In the genomic region with DNA sequence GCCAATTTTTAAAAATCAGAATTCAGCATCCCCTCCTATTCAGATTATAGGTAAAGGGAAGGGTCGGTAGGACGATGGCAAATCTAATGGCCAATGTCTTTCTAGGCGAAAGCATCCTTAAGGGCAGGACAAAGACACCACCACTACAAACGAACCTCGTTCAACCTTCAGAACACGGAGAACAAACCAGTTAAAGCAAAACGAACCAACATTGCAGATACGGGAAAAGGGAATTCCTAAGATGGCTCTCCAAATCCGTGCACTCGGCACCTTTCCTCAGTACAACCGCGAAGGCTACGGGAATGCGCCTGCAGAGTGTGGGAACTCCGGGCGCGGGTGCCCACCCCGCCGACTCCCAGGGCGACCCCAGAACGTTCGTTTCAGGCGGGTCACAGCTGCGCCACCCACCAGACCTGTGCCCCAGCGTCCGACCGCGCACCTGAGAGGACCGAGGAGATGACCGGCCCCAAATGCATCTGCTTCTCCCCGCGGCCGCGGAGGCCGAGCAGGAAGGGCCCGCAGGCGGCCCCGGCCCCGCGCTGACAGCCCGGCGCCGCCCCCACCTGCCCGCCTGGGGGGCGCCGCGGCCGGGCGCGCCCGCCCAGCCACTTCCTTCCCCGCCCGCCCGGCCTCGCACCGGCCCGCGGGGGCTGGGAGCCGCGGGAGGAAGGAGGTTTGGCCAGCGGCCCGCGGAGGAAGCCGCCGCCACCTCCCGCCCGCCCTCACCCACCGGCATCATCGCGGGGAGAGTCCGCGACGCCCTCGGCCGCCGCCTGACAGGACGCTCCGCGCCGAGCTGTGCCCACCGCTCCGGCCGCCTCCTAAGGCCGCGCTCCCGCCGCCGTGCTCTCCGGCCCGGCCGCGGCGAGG, we compare ENCODE assay signal across 8 cellular contexts. TPM values are rescaled to one million over a fixed set of nuclear protein-coding genes. Genes with fewer than 3 reads are reported as not detected.
DNase-seq lines count a peak whose midpoint lies in the region; ATAC-seq, FAIRE-seq and TF ChIP-seq lines count a peak whose summit lies in the region.

No MANE protein-coding gene starts in this region.

- H3K4me2 ChIP-seq in BLaER1 (peak overlapping the region; percentile 99), SK-N-SH (peak overlapping the region; percentile 74)

- H3K4me3 Mint-ChIP-seq in stimulated activated memory B cell treated with anti-CD40 and anti-IgM and Interleukin-4, amounts not matched to agents 10 μg/mL and 1 μg/mL and 100 μg/mL, for 72 hours, result peak overlapping the region; percentile 80

- H3K4me1 ChIP-seq in BLaER1 (peaks cover 18% of the 10 kb centered on the region), SK-N-SH (ENCODE audit: control insufficient read depth in 1 of 2, insufficient read depth in 2 of 2, low read depth in 1 of 2, low read length in 1 of 2) (peaks cover 0 to 10% of the 10 kb centered on the region in 2 experiments; a peak in 1 of 4 replicates)

- peak; percentile 29 for ATAC-seq in HG03139 (IDR thresholded peaks at IDR 0.05; ENCODE audit: unreplicated experiment)
- peak; percentile 61 for ATAC-seq in stimulated activated memory B cell treated with anti-CD40 and anti-IgM and Interleukin-4, amounts not matched to agents 10 μg/mL and 1 μg/mL and 100 μg/mL, for 72 hours

- TF ChIP-seq EP300 in SK-N-SH (IDR thresholded peaks at IDR 0.05; ENCODE audit: borderline replicate concordance in 1 of 2, low read depth in 1 of 2, low read length in 1 of 2), result no peak

- H3K79me2 ChIP-seq in SK-N-SH (ENCODE audit: insufficient read depth), result peaks cover 11% of the 10 kb centered on the region; the same call in 1 of the 2 replicates

- CTCF ChIA-PET in SK-N-SH (lab: Yijun Ruan, JAX), result interaction anchor here (0.6 kb wide), 1 partner anchor 11 kb away, joined by 3 read pairs; no protein-coding TSS in a partner anchor

- POLR2A ChIA-PET in SK-N-SH (lab: Yijun Ruan, JAX), result interaction anchor here (0.6 kb wide), 1 partner anchor 231 kb away, joined by 3 read pairs; no protein-coding TSS in a partner anchor

- DNase-seq in GM19239 (ENCODE audit: insufficient read length, low spot score) (peak; percentile 69), SK-N-SH (peak; percentile 80), bronchial epithelial cell (ENCODE audit: low read depth) (peak; percentile 22), kidney tubule cell (ENCODE audit: low spot score) (peak; percentile 52), RCC 7860 (ENCODE audit: low spot score) (no peak)

- 14% methylated on average over 10 of the region's 93 CpGs for WGBS in SK-N-SH (ENCODE audit: low lambda C conversion rate)

- TF ChIP-seq CTCF in SK-N-SH (IDR thresholded peaks at IDR 0.05) (no peak), bronchial epithelial cell (IDR thresholded peaks at IDR 0.05; ENCODE audit: insufficient read depth, low read length, severe bottlenecking) (no peak)

- no peak for TF ChIP-seq RAD21 in SK-N-SH (IDR thresholded peaks at IDR 0.05; ENCODE audit: low read length)

- no peaks in the 10 kb centered on the region for H3K9me3 Mint-ChIP-seq in stimulated activated memory B cell treated with anti-CD40 and anti-IgM and Interleukin-4, amounts not matched to agents 10 μg/mL and 1 μg/mL and 100 μg/mL, for 72 hours

- H3K27ac ChIP-seq in BLaER1 (peak overlapping the region; percentile 58; the same call in 1 of the 2 replicates), SK-N-SH (ENCODE audit: low read depth in 2 of 2, low read length in 1 of 2) (peak overlapping the region in 1 of 2 experiments; percentile 39; a peak in 1 of 4 replicates)

- peaks cover 4% of the 10 kb centered on the region for H3F3A ChIP-seq in SK-N-SH (replicated peaks; ENCODE audit: insufficient read depth)

- H3K9me2 ChIP-seq in SK-N-SH, result no peaks in the 10 kb centered on the region

- peaks cover 10% of the 10 kb centered on the region for H3K4me1 Mint-ChIP-seq in stimulated activated memory B cell treated with anti-CD40 and anti-IgM and Interleukin-4, amounts not matched to agents 10 μg/mL and 1 μg/mL and 100 μg/mL, for 72 hours

- H3K27me3 ChIP-seq in BLaER1 (peaks cover 19% of the 10 kb centered on the region), SK-N-SH (ENCODE audit: insufficient read depth) (no peaks in the 10 kb centered on the region), bronchial epithelial cell (ENCODE audit: control insufficient read depth, insufficient read depth, low read length) (no peaks in the 10 kb centered on the region)

- H3K27me3 Mint-ChIP-seq in stimulated activated memory B cell treated with anti-CD40 and anti-IgM and Interleukin-4, amounts not matched to agents 10 μg/mL and 1 μg/mL and 100 μg/mL, for 72 hours, result no peaks in the 10 kb centered on the region

- peak; percentile 78 for FAIRE-seq in GM19239 (lab: Jason Lieb, UNC)
- no peak for FAIRE-seq in bronchial epithelial cell (lab: Jason Lieb, UNC)
- no peak for FAIRE-seq in RCC 7860 (lab: Jason Lieb, UNC)

- peaks cover 35% of the 10 kb centered on the region for H4K20me1 ChIP-seq in BLaER1
- no peaks in the 10 kb centered on the region for H4K20me1 ChIP-seq in SK-N-SH (ENCODE audit: insufficient read depth)

- no peaks in the 10 kb centered on the region for H3K9me3 ChIP-seq in BLaER1
- H3K9me3 ChIP-seq in SK-N-SH, result no peaks in the 10 kb centered on the region

- peak overlapping the region; percentile 50 for H2AFZ ChIP-seq in SK-N-SH (ENCODE audit: low read depth)

- H3K36me3 ChIP-seq in BLaER1 (no peaks in the 10 kb centered on the region), SK-N-SH (replicated peaks in 1 of 2; ENCODE audit: control insufficient read depth in 1 of 2, insufficient read depth in 2 of 2, low read length in 1 of 2) (no peaks in the 10 kb centered on the region), bronchial epithelial cell (ENCODE audit: control insufficient read depth, insufficient read depth, low read length) (peaks cover 1% of the 10 kb centered on the region)

- peak overlapping the region; percentile 84 for H3K9ac ChIP-seq in BLaER1
- H3K9ac ChIP-seq in SK-N-SH, result peak overlapping the region; percentile 23; the same call in 1 of the 2 replicates

- H3K27ac Mint-ChIP-seq in stimulated activated memory B cell treated with anti-CD40 and anti-IgM and Interleukin-4, amounts not matched to agents 10 μg/mL and 1 μg/mL and 100 μg/mL, for 72 hours, result no peak overlapping the region

- peak overlapping the region; percentile 87 for H3K4me3 ChIP-seq in BLaER1
- peak overlapping the region; percentile 73 to 74 for H3K4me3 ChIP-seq in SK-N-SH (ENCODE audit: low read depth in 2 of 2, low read length in 1 of 2)
- peak overlapping the region; percentile 66 for H3K4me3 ChIP-seq in bronchial epithelial cell (ENCODE audit: low read depth, low read length)

- no peaks in the 10 kb centered on the region for H3K36me3 Mint-ChIP-seq in stimulated activated memory B cell treated with anti-CD40 and anti-IgM and Interleukin-4, amounts not matched to agents 10 μg/mL and 1 μg/mL and 100 μg/mL, for 72 hours

TF ChIP-seq in SK-N-SH, 30 proteins besides CTCF, POLR2A, EP300 and RAD21:
- TF ChIP-seq, protein P1, sequence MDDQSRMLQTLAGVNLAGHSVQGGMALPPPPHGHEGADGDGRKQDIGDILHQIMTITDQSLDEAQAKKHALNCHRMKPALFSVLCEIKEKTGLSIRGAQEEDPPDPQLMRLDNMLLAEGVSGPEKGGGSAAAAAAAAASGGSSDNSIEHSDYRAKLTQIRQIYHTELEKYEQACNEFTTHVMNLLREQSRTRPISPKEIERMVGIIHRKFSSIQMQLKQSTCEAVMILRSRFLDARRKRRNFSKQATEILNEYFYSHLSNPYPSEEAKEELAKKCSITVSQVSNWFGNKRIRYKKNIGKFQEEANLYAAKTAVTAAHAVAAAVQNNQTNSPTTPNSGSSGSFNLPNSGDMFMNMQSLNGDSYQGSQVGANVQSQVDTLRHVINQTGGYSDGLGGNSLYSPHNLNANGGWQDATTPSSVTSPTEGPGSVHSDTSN (IDR thresholded peaks at IDR 0.05), result no peak
- no peak for TF ChIP-seq RFX5 (IDR thresholded peaks at IDR 0.05; ENCODE audit: low read length)
- TF ChIP-seq NRF1 (IDR thresholded peaks at IDR 0.05; ENCODE audit: low read depth, low read length), result no peak
- TF ChIP-seq TEAD4 (IDR thresholded peaks at IDR 0.05; ENCODE audit: borderline replicate concordance, insufficient read depth), result no peak
- no peak for TF ChIP-seq POLR2AphosphoS5 (IDR thresholded peaks at IDR 0.05; ENCODE audit: low read depth, low read length)
- TF ChIP-seq FOXM1 (IDR thresholded peaks at IDR 0.05; ENCODE audit: low read depth), result no peak
- no peak for TF ChIP-seq SMC3 (IDR thresholded peaks at IDR 0.05; ENCODE audit: low read depth, low read length)
- TF ChIP-seq NFIC (IDR thresholded peaks at IDR 0.05; ENCODE audit: borderline replicate concordance), result no peak
- no peak for TF ChIP-seq SIN3A (IDR thresholded peaks at IDR 0.05; ENCODE audit: borderline replicate concordance, low read depth, low read length)
- no peak for TF ChIP-seq TCF12 (IDR thresholded peaks at IDR 0.05)
- no peak for TF ChIP-seq TAF1 (IDR thresholded peaks at IDR 0.05; ENCODE audit: borderline replicate concordance, low read depth, low read length)
- TF ChIP-seq GABPA (IDR thresholded peaks at IDR 0.05; ENCODE audit: low read depth), result no peak
- no peak for TF ChIP-seq RXRA (IDR thresholded peaks at IDR 0.05; ENCODE audit: borderline replicate concordance, low read depth)
- TF ChIP-seq ZBTB33 (IDR thresholded peaks at IDR 0.05; ENCODE audit: borderline replicate concordance, low read depth), result no peak

RNA-seq across cellular contexts. Expression of gene PPP1R13B, which starts 0.6 kb away (rescaled TPM):
- polyA plus RNA-seq in SK-N-SH (2012; rRNA removed), result 5.1 and 5.7 TPM in 2 replicates
- polyA plus RNA-seq in SK-N-SH (2012; cell fraction: cytosol; rRNA removed), result 2.6 and 3.9 TPM in 2 replicates
- polyA plus RNA-seq in SK-N-SH (2012; cell fraction: nucleus; rRNA removed), result 31.2 and 31.8 TPM in 2 replicates
- 4.2 and 7.3 TPM in 2 replicates for total RNA-seq in bronchial epithelial cell
